Comparison of ENCODE assay signal across 26 cellular contexts in the genomic region with DNA sequence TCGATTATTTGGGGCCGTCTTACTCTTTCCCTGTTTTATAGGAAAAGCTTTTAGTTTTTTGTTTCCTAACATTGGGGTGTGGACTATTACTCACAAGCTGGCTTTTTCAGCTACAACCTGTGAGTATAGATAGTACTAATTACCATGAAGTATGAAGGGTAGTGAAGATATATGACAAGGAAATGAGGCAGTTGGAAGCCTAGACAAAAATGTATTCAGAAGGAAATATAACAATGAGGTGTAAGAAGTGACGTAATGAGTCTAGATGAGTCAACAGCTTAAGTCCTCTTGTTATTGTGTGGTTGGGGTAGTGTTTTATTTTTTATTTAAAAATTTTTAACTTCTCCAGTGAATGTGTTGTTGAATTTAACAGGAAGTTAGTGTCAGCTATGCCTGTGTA.
DNase-seq lines count a peak whose midpoint lies in the region; ATAC-seq, FAIRE-seq and TF ChIP-seq lines count a peak whose summit lies in the region.
"Had no signal": no experiment of that assay in that cellular context is flagged by ENCODE, and none has a peak within 500 bp of the region (broad histone marks: within the 10 kb centered on the region; RNA-seq: fewer than 3 reads in every experiment).

No MANE protein-coding gene starts in this region.

- no peak overlapping the region for H3K4ac ChIP-seq in mesenchymal stem cell (ENCODE audit: low read depth in 1 of 2, low read length in 2 of 2)

- H3K27ac ChIP-seq in endothelial cell of umbilical vein (ENCODE audit: insufficient read depth, low read depth, low read length) = peak overlapping the region; percentile 84
- H3K27ac ChIP-seq in mesenchymal stem cell (ENCODE audit: low read length, poor library complexity, severe bottlenecking) = no peak overlapping the region
- H3K27ac ChIP-seq: brain microvascular endothelial cell, prostate gland, skin epidermis, testis had no signal

- TF ChIP-seq CTCF in endothelial cell of umbilical vein (IDR thresholded peaks at IDR 0.05; ENCODE audit: extremely low read depth in 1 of 2, insufficient read depth in 1 of 2, low read depth in 1 of 2, low read length in 2 of 2) = no peak

- H3K79me2 ChIP-seq in endothelial cell of umbilical vein (ENCODE audit: control insufficient read depth, insufficient read depth, low read length) = no peaks in the 10 kb centered on the region

- WGBS in mesenchymal stem cell = 64% methylated on average over 3 of the region's 3 CpGs

- H2BK15ac ChIP-seq in mesenchymal stem cell (ENCODE audit: low read depth, poor library complexity, severe bottlenecking) = no peak overlapping the region

- H3K18ac ChIP-seq in mesenchymal stem cell (ENCODE audit: low read depth in 1 of 2, low read length in 2 of 2) = no peak overlapping the region

- no peaks in the 10 kb centered on the region for H4K20me1 ChIP-seq in endothelial cell of umbilical vein (replicated peaks; ENCODE audit: control insufficient read depth, extremely low read depth, insufficient read depth, low read length)

- H4K8ac ChIP-seq in mesenchymal stem cell (ENCODE audit: low read length) = no peak overlapping the region

- peak overlapping the region; percentile 50 for H3K9ac ChIP-seq in endothelial cell of umbilical vein (replicated peaks; ENCODE audit: extremely low read depth, insufficient read depth, low read length)
- no peak overlapping the region for H3K9ac ChIP-seq in mesenchymal stem cell (ENCODE audit: low read length)

- H3K4me1 ChIP-seq in endothelial cell of umbilical vein (ENCODE audit: control insufficient read depth, extremely low read depth, insufficient read depth, low read length) (peaks cover 25% of the 10 kb centered on the region), mesenchymal stem cell (ENCODE audit: control insufficient read depth, insufficient read depth, low read depth, low read length) (no peaks in the 10 kb centered on the region)
- H3K4me1 ChIP-seq: prostate gland, testis had no signal

- H4K91ac ChIP-seq in mesenchymal stem cell (ENCODE audit: low read length) = no peak overlapping the region

- no TSS peak for BruUV-seq in endothelial cell of umbilical vein (replicated peaks; lab: Mats Ljungman, UMichigan)

- no peak overlapping the region for H2BK120ac ChIP-seq in mesenchymal stem cell (ENCODE audit: low read depth, low read length)

- intact Hi-C loops in endothelial cell of umbilical vein (cut with micrococcal nuclease) = loop anchor here (1.0 to 2.0 kb wide), 4 partner anchors 37 to 1664 kb away; no protein-coding TSS in a partner anchor

- no peaks in the 10 kb centered on the region for H3K9me1 ChIP-seq in endothelial cell of umbilical vein (replicated peaks; ENCODE audit: control insufficient read depth, extremely low read depth, insufficient read depth, low read length)

- H3K27me3 ChIP-seq in endothelial cell of umbilical vein (ENCODE audit: control insufficient read depth in 2 of 2, insufficient read depth in 2 of 2, low read length in 2 of 2) (no peaks in the 10 kb centered on the region), mesenchymal stem cell (ENCODE audit: control insufficient read depth in 1 of 2, insufficient read depth in 1 of 2, low read length in 2 of 2) (no peaks in the 10 kb centered on the region)
- H3K27me3 ChIP-seq: brain microvascular endothelial cell, MG63, testis had no signal

- no peaks in the 10 kb centered on the region for H3K9me3 ChIP-seq in endothelial cell of umbilical vein (replicated peaks; ENCODE audit: control insufficient read depth, insufficient read depth, low read length)
- no peaks in the 10 kb centered on the region for H3K9me3 ChIP-seq in mesenchymal stem cell (ENCODE audit: control insufficient read depth, low read length)
- H3K9me3 ChIP-seq: MG63, prostate gland, testis had no signal

- no peaks in the 10 kb centered on the region for H3K79me1 ChIP-seq in mesenchymal stem cell (replicated peaks; ENCODE audit: low read length, poor library complexity, severe bottlenecking)

- CTCF ChIA-PET in endothelial cell of umbilical vein (lab: Charles Lee) = interaction anchor here (0.9 to 2.2 kb wide), 7 partner anchors 10 to 569 kb away, joined by 3 to 14 read pairs (median 3); no protein-coding TSS in a partner anchor

- no peak overlapping the region for H3K23ac ChIP-seq in mesenchymal stem cell (ENCODE audit: low read length in 2 of 2)

- H2AFZ ChIP-seq in endothelial cell of umbilical vein (ENCODE audit: low read depth, low read length) (no peak overlapping the region), mesenchymal stem cell (ENCODE audit: low read depth, low read length) (no peak overlapping the region)

- H3K14ac ChIP-seq in mesenchymal stem cell (ENCODE audit: low read length in 2 of 2) = no peak overlapping the region

- H3K36me3 ChIP-seq in endothelial cell of umbilical vein (ENCODE audit: control insufficient read depth in 2 of 2, extremely low read depth in 1 of 2, insufficient read depth in 2 of 2, low read length in 2 of 2) (no peaks in the 10 kb centered on the region), mesenchymal stem cell (ENCODE audit: control insufficient read depth in 1 of 2, insufficient read depth in 2 of 2, low read depth in 1 of 2, low read length in 2 of 2) (no peaks in the 10 kb centered on the region)
- H3K36me3 ChIP-seq: brain microvascular endothelial cell, MG63, prostate gland had no signal

- H3K4me3 ChIP-seq in endothelial cell of umbilical vein (replicated peaks in 1 of 3; ENCODE audit: insufficient read depth in 1 of 3, low read depth in 1 of 3, low read length in 3 of 3) (no peak overlapping the region), mesenchymal stem cell (ENCODE audit: insufficient read depth in 1 of 2, low read depth in 1 of 2, low read length in 2 of 2) (no peak overlapping the region)
- H3K4me3 ChIP-seq: GM12878, MG63, prostate gland, skin epidermis, testis had no signal

- H3K4me2 ChIP-seq in endothelial cell of umbilical vein (ENCODE audit: insufficient read depth, low read length) = peak overlapping the region; percentile 47
- H3K4me2 ChIP-seq in mesenchymal stem cell (ENCODE audit: low read length, poor library complexity, severe bottlenecking) = no peak overlapping the region

- FAIRE-seq in endothelial cell of umbilical vein (lab: Jason Lieb, UNC) = peak; percentile 96
- FAIRE-seq: GM12878, H1 had no signal

- POLR2A ChIA-PET in endothelial cell of umbilical vein (lab: Charles Lee) = no interaction called here

- no peak overlapping the region for H2BK12ac ChIP-seq in mesenchymal stem cell (ENCODE audit: low read length in 2 of 2)

- DNase-seq in H4 (ENCODE audit: low spot score) (peak; percentile 21), RKO (ENCODE audit: low spot score) (peak; percentile 29), endothelial cell of umbilical vein (ENCODE audit: low read depth, low spot score) (peak; percentile 88), mesenchymal stem cell (peak; percentile 28), dedifferentiated amniotic fluid mesenchymal stem cell (ENCODE audit: extremely low spot score) (no peak), T1000 (lab: John Stamatoyannopoulos, UW) (no peak)
- DNase-seq: activated CD4-positive, alpha-beta T cell treated with anti-CD3 and anti-CD28 coated beads, Interleukin-2, amount 50 U/mL, for 48 hours; activated CD4-positive, CD25-positive, alpha-beta regulatory T cell; activated naive CD8-positive, alpha-beta T cell treated with anti-CD3 and anti-CD28 coated beads, Interleukin-2, amount 10 ng/mL, durations not matched to agents 7 days and 5 days; AML-193; brain microvascular endothelial cell; CD8-positive, alpha-beta T cell; kidney glomerular epithelial cell; MG63; NCI-H1417 treated with DMSO at 0.1 percent for 48 hours; NCI-H2107; NCI-H524; stimulated activated CD4-positive, alpha-beta T cell treated with anti-CD3 and anti-CD28 coated beads, Interleukin-2, amount 100 ng/mL, for 24 hours; T-helper 9 cell; testis had no signal

- no peak for ATAC-seq in GM18909 (IDR thresholded peaks at IDR 0.05; ENCODE audit: poor library complexity, unreplicated experiment)
- ATAC-seq: CD8-positive, alpha-beta T cell; GM12878; stimulated activated memory B cell treated with anti-CD40 and anti-IgM and Interleukin-4, amounts not matched to agents 10 μg/mL and 1 μg/mL and 100 μg/mL, for 72 hours had no signal

- H2AK5ac ChIP-seq in mesenchymal stem cell (ENCODE audit: low read length, severe bottlenecking) = no peak overlapping the region

- no peak for TF ChIP-seq POLR2A in endothelial cell of umbilical vein (IDR thresholded peaks at IDR 0.05; ENCODE audit: low read depth, low read length)

- H2BK5ac ChIP-seq in mesenchymal stem cell (ENCODE audit: low read depth, low read length, poor library complexity, severe bottlenecking) = no peak overlapping the region

- dilution Hi-C loops in endothelial cell of umbilical vein (cut with MboI; ENCODE audit: extremely low pct_ligation_motif_present, low sequenced_read_pairs) = no loop called here

TF ChIP-seq in endothelial cell of umbilical vein, 7 proteins besides CTCF, POLR2A, EP300 and RAD21:
- TF ChIP-seq JUN (IDR thresholded peaks at IDR 0.05; ENCODE audit: borderline replicate concordance, insufficient read depth, insufficient read length, low read depth) (peak; percentile 95), MYC (IDR thresholded peaks at IDR 0.05; ENCODE audit: low read depth, low read length) (no peak), FOS (IDR thresholded peaks at IDR 0.05; ENCODE audit: borderline replicate concordance, insufficient read depth, low read length) (peak; percentile 84), POLR2AphosphoS5 (IDR thresholded peaks at IDR 0.05; ENCODE audit: insufficient read depth, low read depth, low read length) (no peak), GATA2 (IDR thresholded peaks at IDR 0.05; ENCODE audit: insufficient read depth, insufficient read length, low read depth, low read length) (peak; percentile 29)

Comparison
In these comparisons a context has a peak if more than half of its experiments do, and no peak if none do; other contexts are left out.
1. DNase-seq: peak in H4 (single experiment), RKO (single experiment), endothelial cell of umbilical vein (single experiment) and mesenchymal stem cell (single experiment); none in dedifferentiated amniotic fluid mesenchymal stem cell (single experiment) and T1000 (single experiment).